27 cellular contexts compared by ENCODE assay signal in genomic region chr15:61656391-61656790, GRCh38.
"Had no signal": no experiment of that assay in that cellular context is flagged by ENCODE, and none has a peak within 500 bp of the region (broad histone marks: within the 10 kb centered on the region; RNA-seq: fewer than 3 reads in every experiment).

No MANE protein-coding gene starts in this region.

- H3K4me3 ChIP-seq: cardiac muscle cell, colonic mucosa, lower lobe of right lung, ovary, psoas muscle, right lobe of liver, testis had no signal

- H3K27me3 ChIP-seq: cardiac muscle cell, colonic mucosa, ovary, right lobe of liver, testis had no signal

- ATAC-seq: esophagus mucosa; foreskin keratinocyte; lower lobe of right lung; naive thymus-derived CD8-positive, alpha-beta T cell; psoas muscle; right lobe of liver; stimulated activated naive B cell treated with anti-CD40 and anti-IgM and Interleukin-4, amounts not matched to agents 10 μg/mL and 1 μg/mL and 100 μg/mL, for 72 hours had no signal

- H3K27ac ChIP-seq: cardiac muscle cell, colonic mucosa, epithelial cell of prostate, foreskin keratinocyte, lower lobe of right lung, ovary, psoas muscle, right lobe of liver, testis had no signal

- DNase-seq: colonic mucosa; effector CD8-positive, alpha-beta T cell; endodermal cell; foreskin keratinocyte; glutamatergic neuron; hypothalamus; immature natural killer cell; islet precursor cell; kidney glomerular epithelial cell; left ventricle myocardium superior; lower lobe of right lung; naive thymus-derived CD8-positive, alpha-beta T cell; nephron progenitor cell; occipital lobe; ovary; posterior cingulate gyrus; psoas muscle; right lobe of liver; small intestine; stimulated activated CD4-positive, alpha-beta T cell treated with anti-CD3 and anti-CD28 coated beads, Interleukin-15, amount 100 ng/mL, for 24 hours; stimulated activated CD4-positive, alpha-beta T cell treated with anti-CD3 and anti-CD28 coated beads, Interleukin-2, amount 100 ng/mL, for 48 hours; stimulated activated naive B cell treated with anti-CD40 and anti-IgM and Interleukin-4, amounts not matched to agents 10 μg/mL and 1 μg/mL and 100 μg/mL, for 72 hours; testis; trophoblast cell had no signal

- H3K9me3 ChIP-seq: colonic mucosa, lower lobe of right lung, ovary, psoas muscle, right lobe of liver, testis had no signal

- H3K4me1 ChIP-seq: colonic mucosa, foreskin keratinocyte, lower lobe of right lung, right lobe of liver, testis had no signal

- H3K36me3 ChIP-seq: cardiac muscle cell, colonic mucosa, lower lobe of right lung, ovary, right lobe of liver had no signal
